ENCODE assay signal across 13 cellular contexts in the genomic region with DNA sequence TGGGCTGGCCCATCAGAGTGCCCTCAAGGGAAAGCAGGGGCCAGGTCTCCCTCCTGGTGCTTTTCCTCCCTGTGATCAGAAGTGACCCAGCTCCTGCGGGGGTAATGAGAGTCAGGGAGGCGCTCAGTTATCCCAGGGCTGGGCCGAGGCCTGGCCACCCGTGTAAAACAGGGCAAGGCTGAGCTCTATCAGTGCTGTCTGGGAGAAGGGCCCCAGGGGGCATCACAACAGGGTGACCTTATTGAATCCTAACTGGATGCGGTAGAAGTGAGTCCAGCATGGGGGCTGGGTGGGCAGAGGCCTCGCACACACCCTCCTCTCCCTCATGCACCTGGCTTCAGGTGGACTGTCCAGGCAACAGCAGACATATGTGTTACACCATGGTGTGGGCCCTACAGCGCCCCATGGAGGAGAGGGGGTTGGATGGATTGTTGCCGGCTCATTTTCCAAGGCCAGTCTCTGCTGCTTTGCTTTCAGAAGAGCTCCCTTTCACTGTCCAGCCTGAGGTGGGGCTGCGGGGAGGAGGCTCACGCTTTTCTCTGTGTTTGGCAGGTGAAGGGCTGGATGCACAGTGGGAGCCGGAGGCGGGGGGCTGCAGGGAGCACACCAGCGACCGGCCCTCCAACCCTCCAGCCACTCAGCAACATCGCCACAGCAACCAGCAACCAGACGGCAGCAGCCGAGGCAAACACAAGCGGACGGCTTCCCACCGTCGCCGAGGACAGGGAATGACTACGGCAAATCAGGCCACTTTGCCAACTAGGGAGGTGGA. TPM values are rescaled to one million over a fixed set of nuclear protein-coding genes. Genes with fewer than 3 reads are reported as not detected.
"Had no signal": no experiment of that assay in that cellular context is flagged by ENCODE, and none has a peak within 500 bp of the region (broad histone marks: within the 10 kb centered on the region; RNA-seq: fewer than 3 reads in every experiment).

No MANE protein-coding gene starts in this region.

- H3K27ac ChIP-seq: body of pancreas, esophagus muscularis mucosa, sigmoid colon, upper lobe of right lung had no signal

- DNase-seq: activated naive CD4-positive, alpha-beta T cell treated with anti-CD3 and anti-CD28 coated beads, Interleukin-2, amount 50 U/mL, for 16 hours; body of pancreas; dermis blood vessel endothelial cell; mammary epithelial cell; naive thymus-derived CD4-positive, alpha-beta T cell; sigmoid colon; stimulated activated CD4-positive, alpha-beta T cell treated with anti-CD3 and anti-CD28 coated beads, Interleukin-2, amount 100 ng/mL, for 24 hours; stimulated activated naive CD4-positive, alpha-beta T cell; T-helper 2 cell; upper lobe of right lung had no signal

- H3K4me3 ChIP-seq: body of pancreas, esophagus muscularis mucosa, sigmoid colon, upper lobe of right lung had no signal

- H3K36me3 Mint-ChIP-seq: naive thymus-derived CD4-positive, alpha-beta T cell had no signal

- H3K9me3 ChIP-seq: body of pancreas, esophagus muscularis mucosa, sigmoid colon, upper lobe of right lung had no signal

- H3K9me3 Mint-ChIP-seq: naive thymus-derived CD4-positive, alpha-beta T cell had no signal

- H3K36me3 ChIP-seq: upper lobe of right lung had no signal

- ATAC-seq: body of pancreas; left lobe of liver; naive thymus-derived CD4-positive, alpha-beta T cell; upper lobe of right lung had no signal

- H3K4me3 Mint-ChIP-seq: naive thymus-derived CD4-positive, alpha-beta T cell had no signal

- H3K27me3 Mint-ChIP-seq: naive thymus-derived CD4-positive, alpha-beta T cell had no signal

- H3K27me3 ChIP-seq: body of pancreas, esophagus muscularis mucosa, sigmoid colon, upper lobe of right lung had no signal

RNA-seq across cellular contexts. Expression of gene GNAZ, which starts 24.6 kb away (rescaled TPM):
- polyA plus RNA-seq: naive thymus-derived CD4-positive, alpha-beta T cell had no signal

RNA-seq across cellular contexts. Expression of gene RSPH14, which starts 46.9 kb away (rescaled TPM):
- total RNA-seq: mononuclear cell, upper lobe of right lung had no signal
- polyA plus RNA-seq: mammary epithelial cell had no signal

RNA-seq across cellular contexts. Expression of gene RAB36, which starts 50.4 kb away (rescaled TPM):
- total RNA-seq: mononuclear cell had no signal
